1 cellular context compared by ENCODE assay signal in genomic region chr6:15148356-15149058, GRCh38.
TF ChIP-seq lines count a peak whose summit lies in the region.

No MANE protein-coding gene starts in this region.

TF ChIP-seq in SK-N-SH treated with all-trans-retinoic acid at 6 μM for 48 hours, 23 proteins besides CTCF, POLR2A, EP300 and RAD21 (continued from another document):
- TF ChIP-seq CREB5 (CRISPR knock-in tag; IDR thresholded peaks at IDR 0.05; ENCODE audit: low read depth) (no peak), PPARA (CRISPR knock-in tag; IDR thresholded peaks at IDR 0.05; ENCODE audit: borderline replicate concordance) (no peak), ZC3H10 (CRISPR knock-in tag; IDR thresholded peaks at IDR 0.05) (no peak), BACH2 (CRISPR knock-in tag; IDR thresholded peaks at IDR 0.05; ENCODE audit: borderline replicate concordance) (no peak), TSHZ2 (CRISPR knock-in tag; IDR thresholded peaks at IDR 0.05) (no peak), ZFP3 (CRISPR knock-in tag; IDR thresholded peaks at IDR 0.05) (no peak), GLIS3 (CRISPR knock-in tag; IDR thresholded peaks at IDR 0.05) (no peak), OSR1 (CRISPR knock-in tag; IDR thresholded peaks at IDR 0.05) (no peak), ESRRG (CRISPR knock-in tag; IDR thresholded peaks at IDR 0.05) (no peak), ZNF565 (CRISPR knock-in tag; conservative IDR thresholded peaks at IDR 0.05; ENCODE audit: low read depth) (no peak), RARB (CRISPR knock-in tag; IDR thresholded peaks at IDR 0.05) (no peak), ARNTL (CRISPR knock-in tag; IDR thresholded peaks at IDR 0.05; ENCODE audit: borderline replicate concordance, low read depth) (no peak), CSRNP3 (CRISPR knock-in tag; IDR thresholded peaks at IDR 0.05) (no peak), ZNF70 (CRISPR knock-in tag; IDR thresholded peaks at IDR 0.05) (no peak), PATZ1 (CRISPR knock-in tag; IDR thresholded peaks at IDR 0.05; ENCODE audit: borderline replicate concordance) (no peak), ZFP30 (CRISPR knock-in tag; IDR thresholded peaks at IDR 0.05) (no peak)
